15 cellular contexts compared by ENCODE assay signal in genomic region chr2:151819920-151820319, GRCh38. TPM values are rescaled to one million over a fixed set of nuclear protein-coding genes. Genes with fewer than 3 reads are reported as not detected.
DNase-seq lines count a peak whose midpoint lies in the region; ATAC-seq, FAIRE-seq and TF ChIP-seq lines count a peak whose summit lies in the region.
"Had no signal": no experiment of that assay in that cellular context is flagged by ENCODE, and none has a peak within 500 bp of the region (broad histone marks: within the 10 kb centered on the region; RNA-seq: fewer than 3 reads in every experiment).

No MANE protein-coding gene starts in this region.

- TF ChIP-seq POLR2A in suprapubic skin (IDR thresholded peaks at IDR 0.05), result no peak

- ATAC-seq in GM18511 (IDR thresholded peaks at IDR 0.05; ENCODE audit: unreplicated experiment) (peak; percentile 84), GM19452 (IDR thresholded peaks at IDR 0.05; ENCODE audit: unreplicated experiment) (peak; percentile 72), HG03039 (IDR thresholded peaks at IDR 0.05; ENCODE audit: unreplicated experiment) (peak; percentile 72), PC-3 (no peak)
- peak; percentile 95 for ATAC-seq in activated CD8-positive, alpha-beta T cell treated with anti-CD3 and anti-CD28 coated beads for 36 hours
- ATAC-seq: GM23338, heart right ventricle had no signal

- H3K9me2 ChIP-seq in PC-3 (replicated peaks; ENCODE audit: low read length), result no peaks in the 10 kb centered on the region

- no peak overlapping the region for H3K4me3 Mint-ChIP-seq in activated CD8-positive, alpha-beta T cell treated with anti-CD3 and anti-CD28 coated beads for 36 hours
- no peak overlapping the region for H3K4me3 Mint-ChIP-seq in MCF 10A (ENCODE audit: unreplicated experiment)
- H3K4me3 Mint-ChIP-seq: activated naive CD8-positive, alpha-beta T cell treated with anti-CD3 and anti-CD28 coated beads, Interleukin-2, amount 10 ng/mL, durations not matched to agents 7 days and 5 days; GM23338 had no signal

- no peaks in the 10 kb centered on the region for H3K27me3 Mint-ChIP-seq in activated CD8-positive, alpha-beta T cell treated with anti-CD3 and anti-CD28 coated beads for 36 hours
- no peaks in the 10 kb centered on the region for H3K27me3 Mint-ChIP-seq in MCF 10A (ENCODE audit: insufficient read depth, unreplicated experiment)
- H3K27me3 Mint-ChIP-seq: activated naive CD8-positive, alpha-beta T cell treated with anti-CD3 and anti-CD28 coated beads, Interleukin-2, amount 10 ng/mL, durations not matched to agents 7 days and 5 days had no signal

- BruUV-seq in PC-3 (replicated peaks; lab: Mats Ljungman, UMichigan) (no TSS peak), MCF 10A (replicated peaks; lab: Mats Ljungman, UMichigan) (no TSS peak)

- H3K4me1 Mint-ChIP-seq in activated CD8-positive, alpha-beta T cell treated with anti-CD3 and anti-CD28 coated beads for 36 hours (ENCODE audit: low read depth), result peaks cover 53% of the 10 kb centered on the region
- H3K4me1 Mint-ChIP-seq in MCF 10A (ENCODE audit: insufficient read depth, unreplicated experiment), result peaks cover 18% of the 10 kb centered on the region

- H3K36me3 Mint-ChIP-seq in activated CD8-positive, alpha-beta T cell treated with anti-CD3 and anti-CD28 coated beads for 36 hours (ENCODE audit: low read depth), result peaks cover 30% of the 10 kb centered on the region
- H3K36me3 Mint-ChIP-seq in MCF 10A (ENCODE audit: insufficient read depth, unreplicated experiment), result peaks cover 4% of the 10 kb centered on the region

- H3K9me3 Mint-ChIP-seq in activated CD8-positive, alpha-beta T cell treated with anti-CD3 and anti-CD28 coated beads for 36 hours, result no peaks in the 10 kb centered on the region
- peaks cover 4% of the 10 kb centered on the region for H3K9me3 Mint-ChIP-seq in MCF 10A (ENCODE audit: unreplicated experiment)
- H3K9me3 Mint-ChIP-seq: activated naive CD8-positive, alpha-beta T cell treated with anti-CD3 and anti-CD28 coated beads, Interleukin-2, amount 10 ng/mL, durations not matched to agents 7 days and 5 days; GM23338 had no signal

- CTCF ChIA-PET in activated CD8-positive, alpha-beta T cell treated with anti-CD3 and anti-CD28 coated beads for 36 hours (lab: Charles Lee), result interaction anchor here (1.2 to 3.1 kb wide), 2 partner anchors 13 to 205 kb away, joined by 3 to 12 read pairs; no protein-coding TSS in a partner anchor
- CTCF ChIA-PET in PC-3 (lab: Charles Lee), result no interaction called here
- CTCF ChIA-PET in MCF 10A (lab: Yijun Ruan, JAX), result interaction anchor here (0.7 to 1.9 kb wide), 7 partner anchors 11 to 294 kb away, joined by 3 to 9 read pairs (median 3); no protein-coding TSS in a partner anchor

- peak overlapping the region; percentile 70 for H3K27ac Mint-ChIP-seq in activated CD8-positive, alpha-beta T cell treated with anti-CD3 and anti-CD28 coated beads for 36 hours
- no peak overlapping the region for H3K27ac Mint-ChIP-seq in MCF 10A (ENCODE audit: low read depth, unreplicated experiment)
- H3K27ac Mint-ChIP-seq: activated naive CD8-positive, alpha-beta T cell treated with anti-CD3 and anti-CD28 coated beads, Interleukin-2, amount 10 ng/mL, durations not matched to agents 7 days and 5 days; GM23338 had no signal

- no peaks in the 10 kb centered on the region for H3K9me3 ChIP-seq in suprapubic skin
- no peaks in the 10 kb centered on the region for H3K9me3 ChIP-seq in PC-3 (ENCODE audit: low read length)
- H3K9me3 ChIP-seq: heart right ventricle had no signal

- H3F3A ChIP-seq in PC-3 (ENCODE audit: low read length, unreplicated experiment), result no peaks in the 10 kb centered on the region

- no peaks in the 10 kb centered on the region for H4K20me1 ChIP-seq in PC-3 (ENCODE audit: low read length)

- no peak for FAIRE-seq in urothelium cell line (lab: Jason Lieb, UNC)

- H3K4me2 ChIP-seq in PC-3 (ENCODE audit: low read length), result no peak overlapping the region
- H3K4me2 ChIP-seq: BLaER1 treated with 17β-estradiol and CSF1 and Interleukin-3, amounts not matched to agents 10 nM and 100 nM; GM23338 had no signal

- no peak overlapping the region for H3K9ac ChIP-seq in PC-3 (ENCODE audit: low read length)
- H3K9ac ChIP-seq: BLaER1 treated with 17β-estradiol and CSF1 and Interleukin-3, amounts not matched to agents 10 nM and 100 nM had no signal

- no peak for TF ChIP-seq CTCF in activated CD8-positive, alpha-beta T cell treated with anti-CD3 and anti-CD28 coated beads for 36 hours (IDR thresholded peaks at IDR 0.05)
- no peak for TF ChIP-seq CTCF in suprapubic skin (IDR thresholded peaks at IDR 0.05)
- TF ChIP-seq CTCF in PC-3 (conservative IDR thresholded peaks at IDR 0.05; ENCODE audit: low read depth, low read length), result no peak
- TF ChIP-seq CTCF in MCF 10A (IDR thresholded peaks at IDR 0.05; ENCODE audit: unreplicated experiment), result no peak

- DNase-seq in activated CD8-positive, alpha-beta T cell treated with anti-CD3 and anti-CD28 coated beads for 36 hours, result no peak
- no peak for DNase-seq in suprapubic skin (ENCODE audit: low spot score in 2 of 2)
- no peak for DNase-seq in urothelium cell line (ENCODE audit: low spot score)
- DNase-seq in PC-3, result no peak
- DNase-seq in MCF 10A (ENCODE audit: unreplicated experiment), result no peak
- DNase-seq: activated naive CD8-positive, alpha-beta T cell treated with anti-CD3 and anti-CD28 coated beads, Interleukin-2, amount 10 ng/mL, durations not matched to agents 7 days and 5 days; heart right ventricle; NCI-H226; retina; substantia nigra had no signal

- H3K27ac ChIP-seq in suprapubic skin (no peak overlapping the region), PC-3 (ENCODE audit: low read length) (no peak overlapping the region)
- H3K27ac ChIP-seq: BLaER1 treated with 17β-estradiol and CSF1 and Interleukin-3, amounts not matched to agents 10 nM and 100 nM; heart right ventricle had no signal

- 96% methylated on average over 2 of the region's 2 CpGs for WGBS in suprapubic skin

- H2AFZ ChIP-seq in PC-3 (ENCODE audit: low read length), result no peak overlapping the region
- H2AFZ ChIP-seq: GM23338 had no signal

- intact Hi-C loops in activated CD8-positive, alpha-beta T cell treated with anti-CD3 and anti-CD28 coated beads for 36 hours (cut with micrococcal nuclease), result no loop called here
- intact Hi-C loops in PC-3 (cut with micrococcal nuclease), result no loop called here
- intact Hi-C loops in MCF 10A (cut with micrococcal nuclease), result loop anchor here (10.0 kb wide), 1 partner anchor 205 kb away; no protein-coding TSS in a partner anchor

- no peak for TF ChIP-seq EP300 in suprapubic skin (IDR thresholded peaks at IDR 0.05)

- POLR2A ChIA-PET in activated CD8-positive, alpha-beta T cell treated with anti-CD3 and anti-CD28 coated beads for 36 hours (lab: Charles Lee), result interaction anchor here (0.7 kb wide), 1 partner anchor 8 kb away, joined by 3 read pairs; the partner anchor contains the start of gene ARL5A
- POLR2A ChIA-PET in PC-3 (lab: Charles Lee; ENCODE audit: unreplicated experiment) (no interaction called here), MCF 10A (lab: Yijun Ruan, JAX) (interaction anchor here (0.6 to 1.6 kb wide), 2 partner anchors 9 to 176 kb away, joined by 3 to 10 read pairs; partner anchors contain the start of gene ARL5A)

- H3K79me2 ChIP-seq in PC-3 (ENCODE audit: low read length), result peaks cover 91% of the 10 kb centered on the region

- H3K27me3 ChIP-seq in suprapubic skin (no peaks in the 10 kb centered on the region), PC-3 (ENCODE audit: low read length) (no peaks in the 10 kb centered on the region)
- H3K27me3 ChIP-seq: BLaER1 treated with 17β-estradiol and CSF1 and Interleukin-3, amounts not matched to agents 10 nM and 100 nM; heart right ventricle had no signal

- H3K4me3 ChIP-seq in suprapubic skin (no peak overlapping the region), PC-3 (ENCODE audit: low read length) (no peak overlapping the region)
- H3K4me3 ChIP-seq: BLaER1 treated with 17β-estradiol and CSF1 and Interleukin-3, amounts not matched to agents 10 nM and 100 nM; GM23338; heart right ventricle had no signal

- H3K4me1 ChIP-seq in suprapubic skin (peaks cover 27% of the 10 kb centered on the region), PC-3 (ENCODE audit: insufficient read depth, low read length) (no peaks in the 10 kb centered on the region)

- H3K36me3 ChIP-seq in suprapubic skin (no peaks in the 10 kb centered on the region), PC-3 (ENCODE audit: low read depth, low read length) (no peaks in the 10 kb centered on the region)

RNA-seq across cellular contexts. Expression of gene ARL5A, which starts 8.3 kb away (rescaled TPM):
- total RNA-seq in activated CD8-positive, alpha-beta T cell treated with anti-CD3 and anti-CD28 coated beads for 36 hours, result 10 to 100 TPM; 78.7 to 79.9 TPM
- 100 to 1,000 TPM in 1 of 4 donors, 10 to 100 TPM in 3; 76.7 to 124 (median 94.5) TPM for total RNA-seq in suprapubic skin
- 45.6 and 53.0 TPM in 2 replicates for total RNA-seq in PC-3 (2014; rRNA removed)
- 34.8 and 40.9 TPM in 2 replicates for total RNA-seq in MCF 10A (2022)
